In the genomic region with DNA sequence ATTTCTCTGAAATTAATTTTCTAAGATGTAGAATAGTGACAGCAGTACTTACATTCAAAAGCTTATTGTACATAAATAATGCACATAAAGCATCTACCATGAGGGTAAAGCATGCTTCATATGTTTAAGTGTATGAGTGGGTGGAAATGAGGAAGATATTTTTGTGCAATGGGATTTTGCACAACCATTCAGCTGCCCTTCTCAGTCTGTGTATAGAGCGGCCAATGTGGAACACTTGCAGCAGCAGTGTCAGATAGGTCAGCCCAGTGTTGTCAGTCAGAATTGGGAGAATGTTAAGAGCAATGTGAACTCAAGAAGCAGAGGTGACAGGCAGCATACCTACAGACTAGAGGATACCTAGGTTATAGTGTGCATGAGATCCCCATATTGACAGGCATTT, we compare ENCODE assay signal across 23 cellular contexts.
DNase-seq lines count a peak whose midpoint lies in the region; ATAC-seq and TF ChIP-seq lines count a peak whose summit lies in the region.
"Had no signal": no experiment of that assay in that cellular context is flagged by ENCODE, and none has a peak within 500 bp of the region (broad histone marks: within the 10 kb centered on the region; RNA-seq: fewer than 3 reads in every experiment).

No MANE protein-coding gene starts in this region.

- H3K9me1 ChIP-seq in IMR-90 (ENCODE audit: insufficient read depth, low read length): peaks cover 6% of the 10 kb centered on the region

- TF ChIP-seq CTCF in CD14-positive monocyte (IDR thresholded peaks at IDR 0.05): no peak
- no peak for TF ChIP-seq CTCF in IMR-90 (conservative IDR thresholded peaks at IDR 0.05; ENCODE audit: low read depth, low read length)
- no peak for TF ChIP-seq CTCF in PC-3 (conservative IDR thresholded peaks at IDR 0.05; ENCODE audit: low read depth, low read length)
- no peak for TF ChIP-seq CTCF in lower lobe of right lung (IDR thresholded peaks at IDR 0.05)
- TF ChIP-seq CTCF in adrenal gland (IDR thresholded peaks at IDR 0.05): no peak
- no peak for TF ChIP-seq CTCF in tibial nerve (IDR thresholded peaks at IDR 0.05)

- peak overlapping the region; percentile 7 to 30; a peak in 1 of 4 replicates for H4K8ac ChIP-seq in IMR-90 (ENCODE audit: low read depth in 2 of 2, low read length in 2 of 2)

- H3K27me3 Mint-ChIP-seq in CD14-positive monocyte (ENCODE audit: low read depth in 3 of 3): peaks cover 0 to 1% (median 0%) of the 10 kb centered on the region in 3 donors

- peak overlapping the region; percentile 61; the same call in 1 of the 2 replicates for H2AK5ac ChIP-seq in IMR-90 (ENCODE audit: low read depth, low read length)

- peaks cover under 1% of the 10 kb centered on the region for H3K9me3 ChIP-seq in IMR-90 (ENCODE audit: control insufficient read depth, insufficient read depth, low read length)
- H3K9me3 ChIP-seq in PC-3 (ENCODE audit: low read length): 0 out of 2 replicates have a peak, but pooled peaks cover 2% of the 10 kb centered on the region
- H3K9me3 ChIP-seq in lower lobe of right lung: peaks cover 3% of the 10 kb centered on the region
- H3K9me3 ChIP-seq in adrenal gland (replicated peaks in 1 of 3): no peaks in the 10 kb centered on the region
- peaks cover 0 to 4% (median 0%) of the 10 kb centered on the region in 4 donors for H3K9me3 ChIP-seq in tibial nerve

- H2AK9ac ChIP-seq in IMR-90 (replicated peaks; ENCODE audit: low read depth, low read length, poor library complexity): no peak overlapping the region

- H2BK120ac ChIP-seq in IMR-90 (ENCODE audit: low read depth, low read length): peak overlapping the region; percentile 91

- TF ChIP-seq EP300 in tibial nerve (IDR thresholded peaks at IDR 0.05): no peak

- H3K27ac ChIP-seq in IMR-90 (ENCODE audit: insufficient read depth, low read length) (no peak overlapping the region), PC-3 (ENCODE audit: low read length) (0 out of 2 replicates have a peak overlapping the region, but pooled peaks have one; percentile 21), lower lobe of right lung (no peak overlapping the region), adrenal gland (no peak overlapping the region), tibial nerve (no peak overlapping the region)
- H3K27ac ChIP-seq: BLaER1 had no signal

- TF ChIP-seq RAD21 in IMR-90 (IDR thresholded peaks at IDR 0.05; ENCODE audit: low read length): no peak

- POLR2A ChIA-PET in IMR-90 (lab: Charles Lee; ENCODE audit: unreplicated experiment): no interaction called here
- POLR2A ChIA-PET in PC-3 (lab: Charles Lee; ENCODE audit: unreplicated experiment): no interaction called here

- H2AFZ ChIP-seq in IMR-90 (replicated peaks; ENCODE audit: low read length, poor library complexity) (no peak overlapping the region), PC-3 (ENCODE audit: low read length) (no peak overlapping the region)

- peaks cover 9 to 12% of the 10 kb centered on the region in 2 donors for H3K36me3 Mint-ChIP-seq in CD14-positive monocyte

- no peaks in the 10 kb centered on the region for H3K79me2 ChIP-seq in PC-3 (ENCODE audit: low read length)

- H3F3A ChIP-seq in PC-3 (ENCODE audit: low read length, unreplicated experiment): no peaks in the 10 kb centered on the region

- H3K4me2 ChIP-seq in IMR-90 (ENCODE audit: low read depth, low read length) (no peak overlapping the region), PC-3 (ENCODE audit: low read length) (no peak overlapping the region)
- H3K4me2 ChIP-seq: A549, BLaER1 had no signal

- no CpG with 5 or more reads among the region's 1 CpG for WGBS in IMR-90 (ENCODE audit: extremely low coverage in 2 of 2, insufficient read length in 1 of 2), 2 experiments
- WGBS in adrenal gland, 4 donors: 79 to 100% (median 88%) methylated on average over 1 of the region's 1 CpG
- WGBS in tibial nerve, 2 donors: 70 to 75% methylated on average over 1 of the region's 1 CpG

- H3K27me3 ChIP-seq in IMR-90 (ENCODE audit: control insufficient read depth, insufficient read depth, low read length) (no peaks in the 10 kb centered on the region), PC-3 (ENCODE audit: low read length) (no peaks in the 10 kb centered on the region), lower lobe of right lung (ENCODE audit: low read depth) (no peaks in the 10 kb centered on the region), adrenal gland (no peaks in the 10 kb centered on the region), tibial nerve (no peaks in the 10 kb centered on the region)
- H3K27me3 ChIP-seq: BLaER1 had no signal

- CTCF ChIA-PET in IMR-90 (lab: Yijun Ruan, JAX): no interaction called here
- CTCF ChIA-PET in PC-3 (lab: Charles Lee): interaction anchor here (0.6 kb wide), 1 partner anchor 169 kb away, joined by 3 read pairs; no protein-coding TSS in a partner anchor

- H4K91ac ChIP-seq in IMR-90 (ENCODE audit: insufficient read depth, low read depth, low read length): peak overlapping the region; percentile 25; the same call in 1 of the 2 replicates

- peak overlapping the region; percentile 85 for H3K4ac ChIP-seq in IMR-90 (ENCODE audit: low read depth, low read length)

- TF ChIP-seq POLR2A in IMR-90 (IDR thresholded peaks at IDR 0.05; ENCODE audit: low read depth, low read length) (no peak), adrenal gland (IDR thresholded peaks at IDR 0.05) (no peak), tibial nerve (IDR thresholded peaks at IDR 0.05) (no peak)

- peaks cover 30% of the 10 kb centered on the region for H3K4me1 Mint-ChIP-seq in CD14-positive monocyte

- H2BK5ac ChIP-seq in IMR-90 (ENCODE audit: low read depth, low read length, poor library complexity, severe bottlenecking): no peak overlapping the region

- dilution Hi-C loops in IMR-90 (cut with HindIII; ENCODE audit: low sequenced_read_pairs, unreplicated experiment): no loop called here

- no peaks in the 10 kb centered on the region for H3K9me2 ChIP-seq in PC-3 (replicated peaks; ENCODE audit: low read length)

- H3K14ac ChIP-seq in IMR-90 (replicated peaks; ENCODE audit: low read depth, low read length): peak overlapping the region; percentile 29; the same call in 1 of the 2 replicates

- peak overlapping the region; percentile 82 for H2BK20ac ChIP-seq in IMR-90 (ENCODE audit: low read depth, low read length)

- H3K36me3 ChIP-seq in IMR-90 (ENCODE audit: control insufficient read depth, insufficient read depth, low read length) (no peaks in the 10 kb centered on the region), PC-3 (ENCODE audit: low read depth, low read length) (no peaks in the 10 kb centered on the region; the same call in 1 of the 2 replicates), lower lobe of right lung (no peaks in the 10 kb centered on the region), adrenal gland (replicated peaks in 1 of 2) (no peaks in the 10 kb centered on the region), tibial nerve (no peaks in the 10 kb centered on the region)
- H3K36me3 ChIP-seq: BLaER1 had no signal

- ATAC-seq in IMR-90 (ENCODE audit: low read depth): no peak
- no peak for ATAC-seq in PC-3
- ATAC-seq in lower lobe of right lung: peak; percentile 68 to 72
- ATAC-seq in HG02884 (IDR thresholded peaks at IDR 0.05; ENCODE audit: unreplicated experiment): no peak
- no peak for ATAC-seq in GM21381 (IDR thresholded peaks at IDR 0.05; ENCODE audit: unreplicated experiment)
- ATAC-seq: A549, SK-N-SH treated with all-trans-retinoic acid at 6 μM for 48 hours had no signal

- peaks cover 11 to 20% (median 17%) of the 10 kb centered on the region in 7 donors for H3K9me3 Mint-ChIP-seq in CD14-positive monocyte

- peak overlapping the region; percentile 96 for H2BK15ac ChIP-seq in IMR-90 (ENCODE audit: low read depth, low read length)

- H3K27ac Mint-ChIP-seq in CD14-positive monocyte: peak overlapping the region; percentile 63 to 92 (median 90)
- H3K27ac Mint-ChIP-seq: CD8-positive, alpha-beta memory T cell; HFFc6; T-helper 1 cell treated with Interleukin-12 subunit alpha and Interleukin-12 subunit beta and Interleukin-4 antibody, amounts not matched to agents 30 μg/mL and 1 μg/mL, for 36 hours had no signal

- H3K56ac ChIP-seq in IMR-90 (ENCODE audit: extremely low read depth, insufficient read depth, low read length): 0 out of 2 replicates have a peak overlapping the region, but pooled peaks have one; percentile 8

- peak overlapping the region; percentile 69 for H3K18ac ChIP-seq in IMR-90 (ENCODE audit: low read depth, low read length)

- no TSS peak for BruUV-seq in IMR-90 (replicated peaks; lab: Mats Ljungman, UMichigan)
- no TSS peak for BruUV-seq in PC-3 (replicated peaks; lab: Mats Ljungman, UMichigan)

- intact Hi-C loops in CD14-positive monocyte (cut with micrococcal nuclease): no loop called here
- intact Hi-C loops in IMR-90 (cut with micrococcal nuclease): no loop called here
- intact Hi-C loops in PC-3 (cut with micrococcal nuclease): no loop called here
- intact Hi-C loops in lower lobe of right lung (cut with DNase I): no loop called here
- intact Hi-C loops in adrenal gland (cut with DNase I): no loop called here

- H3K23ac ChIP-seq in IMR-90 (ENCODE audit: low read depth, low read length): peak overlapping the region; percentile 88; the same call in 1 of the 2 replicates

- peak; percentile 68 for DNase-seq in CD14-positive monocyte (ENCODE audit: low spot score)
- no peak for DNase-seq in IMR-90
- DNase-seq in PC-3: no peak
- DNase-seq in lower lobe of right lung: no peak
- DNase-seq in adrenal gland: no peak
- DNase-seq in tibial nerve (ENCODE audit: low spot score in 2 of 2): no peak
- DNase-seq: CD8-positive, alpha-beta memory T cell; DMS79 treated with DMSO at 0.1 percent for 48 hours; H7; HFFc6; MM.1S; NCI-H1417; NCI-H187; NCI-H2107; NCI-H2227 treated with DMSO at 0.1 percent for 48 hours; NCI-H524; SHP77 had no signal

- no peak overlapping the region for H3K4me3 ChIP-seq in IMR-90 (ENCODE audit: insufficient read depth, low read depth, low read length)
- H3K4me3 ChIP-seq in PC-3 (ENCODE audit: low read length): no peak overlapping the region
- H3K4me3 ChIP-seq in lower lobe of right lung: no peak overlapping the region
- H3K4me3 ChIP-seq in adrenal gland: no peak overlapping the region
- H3K4me3 ChIP-seq in tibial nerve: no peak overlapping the region
- H3K4me3 ChIP-seq: A549, BLaER1 had no signal

- no peaks in the 10 kb centered on the region for H4K20me1 ChIP-seq in IMR-90 (ENCODE audit: insufficient read depth, low read length)
- H4K20me1 ChIP-seq in PC-3 (ENCODE audit: low read length): no peaks in the 10 kb centered on the region
- H4K20me1 ChIP-seq: BLaER1 had no signal

- H3K4me3 Mint-ChIP-seq in CD14-positive monocyte: peak overlapping the region in 1 of 2 donors; percentile 40
- H3K4me3 Mint-ChIP-seq: CD8-positive, alpha-beta memory T cell; HFFc6; T-helper 1 cell treated with Interleukin-12 subunit alpha and Interleukin-12 subunit beta and Interleukin-4 antibody, amounts not matched to agents 30 μg/mL and 1 μg/mL, for 36 hours had no signal

- no peak overlapping the region for H3K9ac ChIP-seq in IMR-90 (ENCODE audit: low read depth, low read length)
- no peak overlapping the region for H3K9ac ChIP-seq in PC-3 (ENCODE audit: low read length)
- H3K9ac ChIP-seq: BLaER1 had no signal

- H3K79me1 ChIP-seq in IMR-90 (ENCODE audit: low read depth in 1 of 2, low read length in 2 of 2): no peaks in the 10 kb centered on the region

- peak overlapping the region; percentile 30; the same call in 1 of the 2 replicates for H4K5ac ChIP-seq in IMR-90 (ENCODE audit: low read depth, low read length)

- H3K4me1 ChIP-seq in IMR-90 (ENCODE audit: control insufficient read depth, insufficient read depth, low read length) (peaks cover 8% of the 10 kb centered on the region), PC-3 (ENCODE audit: insufficient read depth, low read length) (peaks cover 52% of the 10 kb centered on the region), lower lobe of right lung (peaks cover 8% of the 10 kb centered on the region), adrenal gland (replicated peaks in 1 of 2) (no peaks in the 10 kb centered on the region), tibial nerve (peaks cover 0 to 4% (median 0%) of the 10 kb centered on the region in 4 donors)
- H3K4me1 ChIP-seq: BLaER1 had no signal

- in situ Hi-C loops in IMR-90 (cut with MboI; ENCODE audit: low sequenced_read_pairs): no loop called here

Comparison
In these comparisons a context has a peak if more than half of its experiments do, and no peak if none do; other contexts are left out.
1. ATAC-seq: peak in lower lobe of right lung (2 of 2); none in IMR-90 (single experiment), PC-3 (single experiment), HG02884 (single experiment) and GM21381 (single experiment).